Comparison of ENCODE assay signal across 26 cellular contexts in genomic region chr3:157614896-157615295, GRCh38.
"Had no signal": no experiment of that assay in that cellular context is flagged by ENCODE, and none has a peak within 500 bp of the region (broad histone marks: within the 10 kb centered on the region; RNA-seq: fewer than 3 reads in every experiment).

No MANE protein-coding gene starts in this region.

- H3K36me3 ChIP-seq: neural progenitor cell, ovary, prostate gland, right lobe of liver, sigmoid colon, stomach, thoracic aorta, thyroid gland, tibial nerve, upper lobe of left lung, vagina had no signal

- H3K27me3 ChIP-seq: neural progenitor cell, ovary, right lobe of liver, sigmoid colon, stomach, thyroid gland, tibial nerve, upper lobe of left lung, vagina had no signal

- FAIRE-seq: small intestine, urothelium cell line had no signal

- H3K4me3 ChIP-seq: neural progenitor cell, ovary, prostate gland, right lobe of liver, sigmoid colon, stomach, thoracic aorta, thyroid gland, tibial nerve, upper lobe of left lung, vagina had no signal

- H3K9me3 Mint-ChIP-seq: natural killer cell; nephron; neural progenitor cell; stimulated activated effector memory CD8-positive, alpha-beta T cell treated with anti-CD3 and anti-CD28 coated beads, Interleukin-12 subunit alpha, Interleukin-12 subunit beta, amount 100 ng/mL, for 72 hours; stimulated activated naive B cell treated with anti-CD40 and anti-IgM and Interleukin-4, amounts not matched to agents 10 μg/mL and 1 μg/mL and 100 μg/mL, for 72 hours; stimulated activated naive CD8-positive, alpha-beta T cell treated with anti-CD3 and anti-CD28 coated beads, Interleukin-15, Interleukin-2, amounts not matched to agents 100 ng/mL and 50 ng/mL, for 24 hours had no signal

- H3K27ac Mint-ChIP-seq: natural killer cell; nephron; neural progenitor cell; stimulated activated effector memory CD8-positive, alpha-beta T cell treated with anti-CD3 and anti-CD28 coated beads, Interleukin-12 subunit alpha, Interleukin-12 subunit beta, amount 100 ng/mL, for 72 hours; stimulated activated naive B cell treated with anti-CD40 and anti-IgM and Interleukin-4, amounts not matched to agents 10 μg/mL and 1 μg/mL and 100 μg/mL, for 72 hours; stimulated activated naive CD8-positive, alpha-beta T cell treated with anti-CD3 and anti-CD28 coated beads, Interleukin-15, Interleukin-2, amounts not matched to agents 100 ng/mL and 50 ng/mL, for 24 hours had no signal

- DNase-seq: natural killer cell; occipital lobe; ovary; right cardiac atrium; right lobe of liver; sigmoid colon; small intestine; stimulated activated CD4-positive, alpha-beta T cell treated with anti-CD3 and anti-CD28 coated beads, Interleukin-15, amount 100 ng/mL, for 24 hours; stimulated activated CD4-positive, alpha-beta T cell treated with anti-CD3 and anti-CD28 coated beads, Interleukin-2, amount 100 ng/mL, for 24 hours; stimulated activated CD4-positive, alpha-beta T cell treated with anti-CD3 and anti-CD28 coated beads, Interleukin-2, amount 100 ng/mL, for 48 hours; stimulated activated CD4-positive, alpha-beta T cell treated with anti-CD3 and anti-CD28 coated beads, Interleukin-4, amount 100 ng/mL, for 24 hours; stimulated activated naive B cell treated with anti-CD40 and anti-IgM and Interleukin-4, amounts not matched to agents 10 μg/mL and 1 μg/mL and 100 μg/mL, for 72 hours; stimulated activated naive CD4-positive, alpha-beta T cell treated with Interleukin-2 at 50 U/mL for 16 hours; stomach; thyroid gland; trophoblast cell; upper lobe of left lung had no signal

- H3K4me1 Mint-ChIP-seq: stimulated activated effector memory CD8-positive, alpha-beta T cell treated with anti-CD3 and anti-CD28 coated beads, Interleukin-12 subunit alpha, Interleukin-12 subunit beta, amount 100 ng/mL, for 72 hours had no signal

- H3K4me3 Mint-ChIP-seq: natural killer cell; nephron; neural progenitor cell; stimulated activated effector memory CD8-positive, alpha-beta T cell treated with anti-CD3 and anti-CD28 coated beads, Interleukin-12 subunit alpha, Interleukin-12 subunit beta, amount 100 ng/mL, for 72 hours; stimulated activated naive B cell treated with anti-CD40 and anti-IgM and Interleukin-4, amounts not matched to agents 10 μg/mL and 1 μg/mL and 100 μg/mL, for 72 hours; stimulated activated naive CD8-positive, alpha-beta T cell treated with anti-CD3 and anti-CD28 coated beads, Interleukin-15, Interleukin-2, amounts not matched to agents 100 ng/mL and 50 ng/mL, for 24 hours had no signal

- H3K36me3 Mint-ChIP-seq: natural killer cell; neural progenitor cell; stimulated activated effector memory CD8-positive, alpha-beta T cell treated with anti-CD3 and anti-CD28 coated beads, Interleukin-12 subunit alpha, Interleukin-12 subunit beta, amount 100 ng/mL, for 72 hours had no signal
